ENCODE assay signal across 8 cellular contexts in genomic region chr6:87703039-87703438, GRCh38. TPM values are rescaled to one million over a fixed set of nuclear protein-coding genes. Genes with fewer than 3 reads are reported as not detected.
A peak's percentile ranks its signal among the peaks of the same experiment; 100 is the strongest.
DNase-seq lines count a peak whose midpoint lies in the region; ATAC-seq and TF ChIP-seq lines count a peak whose summit lies in the region.
"Not testable (repeated sequence)": the region's sequence is repeated elsewhere in the genome, so short reads cannot be mapped to it uniquely, and the experiment has no call there.

No MANE protein-coding gene starts in this region.

- peaks cover 14% of the 10 kb centered on the region for H3K36me3 Mint-ChIP-seq in activated T-helper 1 cell treated with anti-CD3 and anti-CD28 coated beads, Interleukin-12 subunit alpha, Interleukin-12 subunit beta, Interleukin-2, Interleukin-4 antibody, amounts not matched to agents 30 ng/mL and 10 ng/mL and 1 ng/mL, durations not matched to agents 14 hours and 24 hours and 36 hours (ENCODE audit: low read depth)
- H3K36me3 Mint-ChIP-seq in dendritic cell treated with granulocyte-macrophage colony-stimulating factor and Interleukin-4, amounts not matched to agents 40 ng/mL and 50 ng/mL, for 4 days (ENCODE audit: low read depth), result peaks cover 30% of the 10 kb centered on the region
- not testable (repeated sequence) for H3K36me3 Mint-ChIP-seq in naive B cell
- peaks cover 51% of the 10 kb centered on the region for H3K36me3 Mint-ChIP-seq in stimulated activated effector memory CD8-positive, alpha-beta T cell treated with anti-CD3 and anti-CD28 coated beads, Interleukin-12 subunit alpha, Interleukin-12 subunit beta, amount 100 ng/mL, for 72 hours

- H3K9me3 Mint-ChIP-seq in activated T-helper 1 cell treated with anti-CD3 and anti-CD28 coated beads, Interleukin-12 subunit alpha, Interleukin-12 subunit beta, Interleukin-2, Interleukin-4 antibody, amounts not matched to agents 30 ng/mL and 10 ng/mL and 1 ng/mL, durations not matched to agents 14 hours and 24 hours and 36 hours; dendritic cell treated with granulocyte-macrophage colony-stimulating factor and Interleukin-4, amounts not matched to agents 40 ng/mL and 50 ng/mL, for 4 days; naive B cell; stimulated activated effector memory CD8-positive, alpha-beta T cell treated with anti-CD3 and anti-CD28 coated beads, Interleukin-12 subunit alpha, Interleukin-12 subunit beta, amount 100 ng/mL, for 72 hours: not testable (repeated sequence)

- CTCF ChIA-PET in AG04450 (lab: Charles Lee), result interaction anchor here (0.6 to 1.8 kb wide), 3 partner anchors 11 to 357 kb away, joined by 5 to 7 read pairs (median 7); no protein-coding TSS in a partner anchor
- CTCF ChIA-PET in Panc1 (lab: Charles Lee), result not testable (repeated sequence)

- not testable (repeated sequence) for H3K36me3 ChIP-seq in Panc1 (ENCODE audit: control insufficient read depth, insufficient read depth, low read length)

- peak overlapping the region; percentile 99 for H3K4me3 Mint-ChIP-seq in activated T-helper 1 cell treated with anti-CD3 and anti-CD28 coated beads, Interleukin-12 subunit alpha, Interleukin-12 subunit beta, Interleukin-2, Interleukin-4 antibody, amounts not matched to agents 30 ng/mL and 10 ng/mL and 1 ng/mL, durations not matched to agents 14 hours and 24 hours and 36 hours
- H3K4me3 Mint-ChIP-seq in dendritic cell treated with granulocyte-macrophage colony-stimulating factor and Interleukin-4, amounts not matched to agents 40 ng/mL and 50 ng/mL, for 4 days, result peak overlapping the region; percentile 94
- H3K4me3 Mint-ChIP-seq in naive B cell, result peak overlapping the region; percentile 81 to 99 (median 96)
- peak overlapping the region; percentile 80 for H3K4me3 Mint-ChIP-seq in stimulated activated effector memory CD8-positive, alpha-beta T cell treated with anti-CD3 and anti-CD28 coated beads, Interleukin-12 subunit alpha, Interleukin-12 subunit beta, amount 100 ng/mL, for 72 hours

- not testable (repeated sequence) for H3K27me3 Mint-ChIP-seq in activated T-helper 1 cell treated with anti-CD3 and anti-CD28 coated beads, Interleukin-12 subunit alpha, Interleukin-12 subunit beta, Interleukin-2, Interleukin-4 antibody, amounts not matched to agents 30 ng/mL and 10 ng/mL and 1 ng/mL, durations not matched to agents 14 hours and 24 hours and 36 hours (ENCODE audit: insufficient read depth); dendritic cell treated with granulocyte-macrophage colony-stimulating factor and Interleukin-4, amounts not matched to agents 40 ng/mL and 50 ng/mL, for 4 days; naive B cell

- not testable (repeated sequence) for DNase-seq in AG04450 (ENCODE audit: low read depth, low spot score); Panc1 (ENCODE audit: low read depth, low spot score); activated T-helper 1 cell treated with anti-CD3 and anti-CD28 coated beads, Interleukin-12 subunit alpha, Interleukin-12 subunit beta, Interleukin-2, Interleukin-4 antibody, amounts not matched to agents 30 ng/mL and 10 ng/mL and 1 ng/mL, durations not matched to agents 14 hours and 24 hours and 36 hours (ENCODE audit: low spot score); right cardiac atrium; naive B cell; stimulated activated effector memory CD8-positive, alpha-beta T cell treated with anti-CD3 and anti-CD28 coated beads, Interleukin-12 subunit alpha, Interleukin-12 subunit beta, amount 100 ng/mL, for 72 hours (ENCODE audit: low spot score in 2 of 2)
- DNase-seq in HCEC 1CT, result peak; percentile 46

- ATAC-seq in Panc1; right cardiac atrium; naive B cell (ENCODE audit: low read depth in 2 of 2); stimulated activated effector memory CD8-positive, alpha-beta T cell treated with anti-CD3 and anti-CD28 coated beads, Interleukin-12 subunit alpha, Interleukin-12 subunit beta, amount 100 ng/mL, for 72 hours: not testable (repeated sequence)

- H3K4me1 ChIP-seq in Panc1 (ENCODE audit: control insufficient read depth, insufficient read depth, low read length), result peaks cover 25% of the 10 kb centered on the region
- not testable (repeated sequence) for H3K4me1 ChIP-seq in right cardiac atrium (ENCODE audit: control insufficient read depth, insufficient read depth, low read length)

- not testable (repeated sequence) for H3K27me3 ChIP-seq in AG04450 (ENCODE audit: control insufficient read depth, insufficient read depth, low read length); Panc1 (ENCODE audit: control insufficient read depth, insufficient read depth, low read length); right cardiac atrium (ENCODE audit: control insufficient read depth, insufficient read depth)

- not testable (repeated sequence) for H3K9me3 ChIP-seq in AG04450 (ENCODE audit: control insufficient read depth, insufficient read depth, low read length); Panc1 (ENCODE audit: control insufficient read depth, insufficient read depth, low read depth, low read length); right cardiac atrium (ENCODE audit: control insufficient read depth, low read length)

- H3K4me1 Mint-ChIP-seq in activated T-helper 1 cell treated with anti-CD3 and anti-CD28 coated beads, Interleukin-12 subunit alpha, Interleukin-12 subunit beta, Interleukin-2, Interleukin-4 antibody, amounts not matched to agents 30 ng/mL and 10 ng/mL and 1 ng/mL, durations not matched to agents 14 hours and 24 hours and 36 hours (ENCODE audit: low read depth), result peaks cover 34% of the 10 kb centered on the region
- peaks cover 11% of the 10 kb centered on the region for H3K4me1 Mint-ChIP-seq in dendritic cell treated with granulocyte-macrophage colony-stimulating factor and Interleukin-4, amounts not matched to agents 40 ng/mL and 50 ng/mL, for 4 days (ENCODE audit: low read depth)
- H3K4me1 Mint-ChIP-seq in naive B cell, result peaks cover 21 to 34% (median 32%) of the 10 kb centered on the region in 3 donors
- H3K4me1 Mint-ChIP-seq in stimulated activated effector memory CD8-positive, alpha-beta T cell treated with anti-CD3 and anti-CD28 coated beads, Interleukin-12 subunit alpha, Interleukin-12 subunit beta, amount 100 ng/mL, for 72 hours, result peaks cover 40% of the 10 kb centered on the region

- H3K27ac ChIP-seq in AG04450 (ENCODE audit: low read depth, low read length) (peak overlapping the region; percentile 58), Panc1 (ENCODE audit: low read length) (peak overlapping the region; percentile 94), right cardiac atrium (ENCODE audit: low read length) (peak overlapping the region; percentile 41)

- 81% methylated on average over 19 of the region's 19 CpGs for WGBS in right cardiac atrium

- intact Hi-C loops in Panc1 (cut with micrococcal nuclease; ENCODE audit: unreplicated experiment); right cardiac atrium (cut with DNase I): not testable (repeated sequence)
- intact Hi-C loops in activated T-helper 1 cell treated with anti-CD3 and anti-CD28 coated beads, Interleukin-12 subunit alpha, Interleukin-12 subunit beta, Interleukin-2, Interleukin-4 antibody, amounts not matched to agents 30 ng/mL and 10 ng/mL and 1 ng/mL, durations not matched to agents 14 hours and 24 hours and 36 hours (cut with micrococcal nuclease), result loop anchor here (2.0 to 10.0 kb wide), 8 partner anchors 50 to 1442 kb away; partner anchors contain the start of genes PM20D2, PNRC1 and RNGTT
- intact Hi-C loops in dendritic cell treated with granulocyte-macrophage colony-stimulating factor and Interleukin-4, amounts not matched to agents 40 ng/mL and 50 ng/mL, for 4 days (cut with micrococcal nuclease), result loop anchor here (2.0 kb wide), 1 partner anchor 54 kb away; no protein-coding TSS in a partner anchor

- POLR2A ChIA-PET in AG04450 (lab: Yijun Ruan, JAX), result interaction anchor here (1.0 to 1.9 kb wide), 6 partner anchors 11 to 114 kb away, joined by 3 to 16 read pairs (median 6); no protein-coding TSS in a partner anchor
- POLR2A ChIA-PET in Panc1 (lab: Charles Lee), result not testable (repeated sequence)

- BruUV-seq in Panc1 (replicated peaks; lab: Mats Ljungman, UMichigan), result not testable (repeated sequence)

- in situ Hi-C loops in Panc1 (cut with HindIII; ENCODE audit: low pct_unique_long_range_greater_than_20kb, low sequenced_read_pairs), result not testable (repeated sequence)

- TF ChIP-seq CTCF in AG04450 (IDR thresholded peaks at IDR 0.05; ENCODE audit: low read depth, low read length); Panc1 (IDR thresholded peaks at IDR 0.05): not testable (repeated sequence)

- H3K4me3 ChIP-seq in AG04450 (ENCODE audit: low read depth, low read length) (peak overlapping the region; percentile 56), Panc1 (ENCODE audit: low read depth in 2 of 2, low read length in 2 of 2) (peak overlapping the region; percentile 77 to 89), right cardiac atrium (ENCODE audit: low read length) (peak overlapping the region; percentile 73)

- peak overlapping the region; percentile 88 for H3K27ac Mint-ChIP-seq in activated T-helper 1 cell treated with anti-CD3 and anti-CD28 coated beads, Interleukin-12 subunit alpha, Interleukin-12 subunit beta, Interleukin-2, Interleukin-4 antibody, amounts not matched to agents 30 ng/mL and 10 ng/mL and 1 ng/mL, durations not matched to agents 14 hours and 24 hours and 36 hours
- H3K27ac Mint-ChIP-seq in dendritic cell treated with granulocyte-macrophage colony-stimulating factor and Interleukin-4, amounts not matched to agents 40 ng/mL and 50 ng/mL, for 4 days, result peak overlapping the region; percentile 97
- H3K27ac Mint-ChIP-seq in naive B cell, result peak overlapping the region in 5 of 6 donors; percentile 91 to 99 (median 99)
- H3K27ac Mint-ChIP-seq in stimulated activated effector memory CD8-positive, alpha-beta T cell treated with anti-CD3 and anti-CD28 coated beads, Interleukin-12 subunit alpha, Interleukin-12 subunit beta, amount 100 ng/mL, for 72 hours, result peak overlapping the region; percentile 97

RNA-seq across cellular contexts. Expression of gene AKIRIN2, which starts 1.0 kb away (rescaled TPM):
- polyA plus RNA-seq in AG04450 (2011; rRNA removed) (30.4 and 31.3 TPM in 2 replicates), right cardiac atrium (32.6 TPM), naive B cell (ENCODE audit: low read depth in 6 of 6) (100 to 1,000 TPM in 3 of 6 donors, 10 to 100 TPM in 3; 75.0 to 129 (median 99.1) TPM)
- 20.9 and 35.6 TPM in 2 replicates for polyA minus RNA-seq in AG04450 (2011; rRNA and poly(A)+ RNA removed)
- total RNA-seq in Panc1 (2021; ENCODE audit: unreplicated experiment) (47.6 TPM), right cardiac atrium (10 to 100 TPM; 34.4 to 39.7 (median 37.8) TPM)
- polyA plus RNA-seq in Panc1 (2012; ENCODE audit: insufficient read length), result 30.3 TPM
- total RNA-seq in activated T-helper 1 cell treated with anti-CD3 and anti-CD28 coated beads, Interleukin-12 subunit alpha, Interleukin-12 subunit beta, Interleukin-2, Interleukin-4 antibody, amounts not matched to agents 30 ng/mL and 10 ng/mL and 1 ng/mL, durations not matched to agents 14 hours and 24 hours and 36 hours, result 40.1 and 42.0 TPM in 2 replicates

Comparison
In these comparisons a context has a peak if more than half of its experiments do, and no peak if none do; other contexts are left out.
1. H3K27ac ChIP-seq: peak in every context shown above with its lines; median percentile 94 in Panc1; 58 in AG04450; 41 in right cardiac atrium.